In genomic region chr12:127145543-127145928, GRCh38 we compare ENCODE assay signal across 8 cellular contexts.
DNase-seq lines count a peak whose midpoint lies in the region; ATAC-seq, FAIRE-seq and TF ChIP-seq lines count a peak whose summit lies in the region.

No MANE protein-coding gene starts in this region.

- H3K4me3 ChIP-seq in astrocyte (ENCODE audit: insufficient read depth, low read depth, low read length) (peak overlapping the region; percentile 65), keratinocyte (ENCODE audit: control insufficient read depth in 2 of 3, extremely low read depth in 1 of 3, insufficient read depth in 2 of 3, low read depth in 1 of 3, low read length in 3 of 3) (peak overlapping the region; percentile 52 to 61 (median 57)), subcutaneous abdominal adipose tissue (ENCODE audit: low read depth in 1 of 5, low read length in 5 of 5) (peak overlapping the region; percentile 60 to 82 (median 75))

- ATAC-seq in activated CD4-positive, alpha-beta T cell treated with anti-CD3 and anti-CD28 coated beads for 36 hours: no peak
- no peak for ATAC-seq in GM18502 (IDR thresholded peaks at IDR 0.05; ENCODE audit: poor library complexity, unreplicated experiment)

- peaks cover 10% of the 10 kb centered on the region for H3K4me1 ChIP-seq in astrocyte (ENCODE audit: insufficient read depth, low read length)
- H3K4me1 ChIP-seq in keratinocyte (ENCODE audit: control insufficient read depth, extremely low read depth, insufficient read depth, low read length): no peaks in the 10 kb centered on the region
- H3K4me1 ChIP-seq in subcutaneous abdominal adipose tissue (ENCODE audit: control insufficient read depth in 5 of 5, insufficient read depth in 5 of 5, low read length in 5 of 5): peaks cover 0 to 12% (median 10%) of the 10 kb centered on the region in 5 donors

- DNase-seq in activated CD4-positive, alpha-beta T cell treated with anti-CD3 and anti-CD28 coated beads for 36 hours: no peak
- no peak for DNase-seq in activated CD4-positive, alpha-beta T cell treated with anti-CD3 and anti-CD28 coated beads for 1 hour
- DNase-seq in astrocyte (ENCODE audit: low read depth) (no peak), keratinocyte (ENCODE audit: low read depth, low spot score) (no peak), T-helper 9 cell (no peak), GF-D8 (lab: John Stamatoyannopoulos, UW) (no peak)

- dilution Hi-C loops in keratinocyte (cut with MboI; ENCODE audit: extremely low pct_ligation_motif_present, low sequenced_read_pairs): no loop called here

- intact Hi-C loops in activated CD4-positive, alpha-beta T cell treated with anti-CD3 and anti-CD28 coated beads for 36 hours (cut with DNase I, micrococcal nuclease): no loop called here

- H3K27ac Mint-ChIP-seq in activated CD4-positive, alpha-beta T cell treated with anti-CD3 and anti-CD28 coated beads for 36 hours: peak overlapping the region; percentile 81
- no peak overlapping the region for H3K27ac Mint-ChIP-seq in astrocyte (ENCODE audit: unreplicated experiment)

- no peaks in the 10 kb centered on the region for H3K27me3 ChIP-seq in astrocyte (ENCODE audit: insufficient read depth, low read length)
- no peaks in the 10 kb centered on the region for H3K27me3 ChIP-seq in keratinocyte (ENCODE audit: control insufficient read depth, extremely low read depth, insufficient read depth, low read length)
- H3K27me3 ChIP-seq in subcutaneous abdominal adipose tissue (ENCODE audit: control insufficient read depth in 5 of 5, insufficient read depth in 4 of 5, low read length in 5 of 5): no peaks in the 10 kb centered on the region

- peaks cover 5% of the 10 kb centered on the region for H3K4me1 Mint-ChIP-seq in activated CD4-positive, alpha-beta T cell treated with anti-CD3 and anti-CD28 coated beads for 36 hours
- H3K4me1 Mint-ChIP-seq in astrocyte (ENCODE audit: low read depth, unreplicated experiment): no peaks in the 10 kb centered on the region

- H3K4me2 ChIP-seq in astrocyte (ENCODE audit: low read length) (peak overlapping the region; percentile 89), keratinocyte (ENCODE audit: control insufficient read depth, extremely low read depth, insufficient read depth, low read depth, low read length) (peak overlapping the region; percentile 73)

- peak overlapping the region; percentile 100 for H2AFZ ChIP-seq in astrocyte (ENCODE audit: low read depth, low read length)
- H2AFZ ChIP-seq in keratinocyte (ENCODE audit: control insufficient read depth, low read length): peak overlapping the region; percentile 85

- H3K9me3 ChIP-seq in astrocyte (ENCODE audit: insufficient read depth, low read depth, low read length): no peaks in the 10 kb centered on the region
- no peaks in the 10 kb centered on the region for H3K9me3 ChIP-seq in keratinocyte (ENCODE audit: control insufficient read depth, low read depth, low read length)
- peaks cover 0 to 5% (median 0%) of the 10 kb centered on the region in 5 donors for H3K9me3 ChIP-seq in subcutaneous abdominal adipose tissue (ENCODE audit: control insufficient read depth in 5 of 5, low read length in 5 of 5)

- peaks cover 8% of the 10 kb centered on the region for H3K9me3 Mint-ChIP-seq in activated CD4-positive, alpha-beta T cell treated with anti-CD3 and anti-CD28 coated beads for 36 hours (ENCODE audit: low read depth)
- H3K9me3 Mint-ChIP-seq in astrocyte (ENCODE audit: unreplicated experiment): peaks cover 8% of the 10 kb centered on the region

- FAIRE-seq in astrocyte (lab: Jason Lieb, UNC) (no peak), keratinocyte (lab: Jason Lieb, UNC) (no peak)

- no peaks in the 10 kb centered on the region for H3K27me3 Mint-ChIP-seq in activated CD4-positive, alpha-beta T cell treated with anti-CD3 and anti-CD28 coated beads for 36 hours
- H3K27me3 Mint-ChIP-seq in astrocyte (ENCODE audit: low read depth, unreplicated experiment): no peaks in the 10 kb centered on the region

- POLR2A ChIA-PET in activated CD4-positive, alpha-beta T cell treated with anti-CD3 and anti-CD28 coated beads for 36 hours (lab: Charles Lee): no interaction called here

- peak overlapping the region; percentile 78 for H3K4me3 Mint-ChIP-seq in activated CD4-positive, alpha-beta T cell treated with anti-CD3 and anti-CD28 coated beads for 36 hours
- no peak overlapping the region for H3K4me3 Mint-ChIP-seq in astrocyte (ENCODE audit: unreplicated experiment)

- TF ChIP-seq CTCF in astrocyte (IDR thresholded peaks at IDR 0.05; ENCODE audit: insufficient read depth, low read depth, low read length) (no peak), keratinocyte (optimal IDR thresholded peaks at IDR 0.05 in 1 of 3, IDR thresholded peaks at IDR 0.05 in 1 of 3, conservative IDR thresholded peaks at IDR 0.05 in 1 of 3; ENCODE audit: extremely low read depth in 1 of 3, insufficient read depth in 2 of 3, low read length in 3 of 3) (no peak)

- peak overlapping the region; percentile 78 for H3K9ac ChIP-seq in astrocyte (ENCODE audit: low read length)
- peak overlapping the region; percentile 76 for H3K9ac ChIP-seq in keratinocyte (ENCODE audit: control insufficient read depth, extremely low read depth, insufficient read depth, low read length)
- peak overlapping the region in 3 of 5 donors; percentile 35 to 71 (median 61) for H3K9ac ChIP-seq in subcutaneous abdominal adipose tissue (ENCODE audit: low read length in 5 of 5)

- no peaks in the 10 kb centered on the region for H3K36me3 ChIP-seq in astrocyte (ENCODE audit: insufficient read depth, low read length)
- H3K36me3 ChIP-seq in keratinocyte (ENCODE audit: control insufficient read depth in 2 of 2, extremely low read depth in 1 of 2, insufficient read depth in 2 of 2, low read length in 2 of 2): no peaks in the 10 kb centered on the region
- no peaks in the 10 kb centered on the region for H3K36me3 ChIP-seq in subcutaneous abdominal adipose tissue (ENCODE audit: control insufficient read depth in 5 of 5, insufficient read depth in 5 of 5, low read length in 5 of 5)

- H3K27ac ChIP-seq in astrocyte (ENCODE audit: low read depth, low read length) (no peak overlapping the region), keratinocyte (ENCODE audit: control insufficient read depth, insufficient read depth, low read length) (no peak overlapping the region), subcutaneous abdominal adipose tissue (ENCODE audit: low read depth, low read length) (no peak overlapping the region)

- CTCF ChIA-PET in activated CD4-positive, alpha-beta T cell treated with anti-CD3 and anti-CD28 coated beads for 36 hours (lab: Charles Lee): no interaction called here

- no peaks in the 10 kb centered on the region for H3K9me1 ChIP-seq in keratinocyte (ENCODE audit: control insufficient read depth, extremely low read depth, insufficient read depth, low read length)

- H4K20me1 ChIP-seq in astrocyte (ENCODE audit: insufficient read depth, low read length) (no peaks in the 10 kb centered on the region), keratinocyte (ENCODE audit: control insufficient read depth, extremely low read depth, insufficient read depth, low read length) (no peaks in the 10 kb centered on the region)

- H3K79me2 ChIP-seq in astrocyte (ENCODE audit: insufficient read depth, low read length) (no peaks in the 10 kb centered on the region), keratinocyte (ENCODE audit: control insufficient read depth, insufficient read depth, low read length) (no peaks in the 10 kb centered on the region)

- no peaks in the 10 kb centered on the region for H3K36me3 Mint-ChIP-seq in activated CD4-positive, alpha-beta T cell treated with anti-CD3 and anti-CD28 coated beads for 36 hours (ENCODE audit: low read depth)
- H3K36me3 Mint-ChIP-seq in astrocyte (ENCODE audit: low read depth, unreplicated experiment): no peaks in the 10 kb centered on the region
